In genomic region chr11:29214833-29215232, GRCh38 we compare ENCODE assay signal across 18 cellular contexts.
"Had no signal": no experiment of that assay in that cellular context is flagged by ENCODE, and none has a peak within 500 bp of the region (broad histone marks: within the 10 kb centered on the region; RNA-seq: fewer than 3 reads in every experiment).

No MANE protein-coding gene starts in this region.

- DNase-seq: activated CD4-positive, alpha-beta memory T cell treated with anti-CD3 and anti-CD28 coated beads for 36 hours; activated gamma-delta T cell treated with Interleukin-2 at 50 U/mL for 16 hours; activated naive CD8-positive, alpha-beta T cell treated with anti-CD3 and anti-CD28 coated beads for 36 hours; activated T-cell treated with anti-CD3 and anti-CD28 coated beads, Interleukin-2, amount 50 U/mL, for 72 hours; aorta; immature natural killer cell; left colon; mucosa of descending colon; naive thymus-derived CD8-positive, alpha-beta T cell; right cardiac atrium; T-helper 9 cell had no signal

- H3K27ac ChIP-seq: cardiac muscle cell, foreskin keratinocyte, neutrophil, tibial nerve, VCaP had no signal

- H3K4me3 ChIP-seq: cardiac muscle cell, mucosa of descending colon, tibial nerve had no signal

- FAIRE-seq: colon had no signal

- H3K36me3 ChIP-seq: cardiac muscle cell, neutrophil, tibial nerve had no signal

- ATAC-seq: activated T-cell treated with anti-CD3 and anti-CD28 coated beads, Interleukin-2, amount 50 U/mL, for 72 hours; foreskin keratinocyte; left colon; mucosa of descending colon; naive thymus-derived CD8-positive, alpha-beta T cell; right cardiac atrium; stimulated activated effector memory CD8-positive, alpha-beta T cell treated with anti-CD3 and anti-CD28 coated beads, Interleukin-12 subunit alpha, Interleukin-12 subunit beta, amount 100 ng/mL, for 72 hours had no signal

- H3K27me3 ChIP-seq: foreskin keratinocyte, neutrophil, tibial nerve had no signal

- H3K9me3 ChIP-seq: mucosa of descending colon had no signal

- H3K4me1 ChIP-seq: foreskin keratinocyte, tibial nerve had no signal
